In the genomic region with DNA sequence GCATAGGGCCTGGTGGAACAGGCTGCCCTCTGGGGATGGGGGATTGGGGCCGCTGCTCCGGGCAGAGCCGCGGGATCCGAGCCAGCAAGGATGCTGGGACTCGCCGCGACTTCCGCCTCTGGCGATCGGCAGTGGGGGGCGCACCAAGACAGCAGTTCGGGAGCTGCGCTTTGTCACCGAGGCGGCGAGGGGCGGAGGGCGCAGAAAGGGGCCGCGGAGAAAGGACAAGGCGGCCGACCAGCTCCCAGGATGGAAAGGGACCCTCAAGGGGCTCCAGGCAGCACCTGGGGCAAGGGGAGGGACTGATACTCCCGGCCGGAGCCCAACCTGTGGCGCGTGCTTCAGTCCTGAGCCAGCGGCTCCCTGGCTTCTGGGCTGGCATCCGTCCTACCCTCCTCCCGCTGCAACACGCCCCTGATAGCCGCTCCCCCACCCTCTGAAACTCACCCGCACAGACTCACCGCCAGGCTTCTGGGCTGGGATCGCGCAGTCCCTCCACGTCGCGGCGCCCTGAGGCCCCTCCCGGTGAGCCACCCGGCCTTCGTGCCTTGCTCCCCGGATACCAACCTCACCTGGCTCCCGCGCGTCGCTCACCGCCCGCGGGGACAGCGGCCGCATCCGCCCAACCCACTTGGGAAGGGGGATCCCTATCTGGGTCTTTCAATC, we compare ENCODE assay signal across 1 cellular context.
TF ChIP-seq lines count a peak whose summit lies in the region.

No MANE protein-coding gene starts in this region.

TF ChIP-seq in HEK293, 187 proteins besides CTCF, POLR2A, EP300 and RAD21 (continued from another document and continues in another):
- TF ChIP-seq, protein P1, sequence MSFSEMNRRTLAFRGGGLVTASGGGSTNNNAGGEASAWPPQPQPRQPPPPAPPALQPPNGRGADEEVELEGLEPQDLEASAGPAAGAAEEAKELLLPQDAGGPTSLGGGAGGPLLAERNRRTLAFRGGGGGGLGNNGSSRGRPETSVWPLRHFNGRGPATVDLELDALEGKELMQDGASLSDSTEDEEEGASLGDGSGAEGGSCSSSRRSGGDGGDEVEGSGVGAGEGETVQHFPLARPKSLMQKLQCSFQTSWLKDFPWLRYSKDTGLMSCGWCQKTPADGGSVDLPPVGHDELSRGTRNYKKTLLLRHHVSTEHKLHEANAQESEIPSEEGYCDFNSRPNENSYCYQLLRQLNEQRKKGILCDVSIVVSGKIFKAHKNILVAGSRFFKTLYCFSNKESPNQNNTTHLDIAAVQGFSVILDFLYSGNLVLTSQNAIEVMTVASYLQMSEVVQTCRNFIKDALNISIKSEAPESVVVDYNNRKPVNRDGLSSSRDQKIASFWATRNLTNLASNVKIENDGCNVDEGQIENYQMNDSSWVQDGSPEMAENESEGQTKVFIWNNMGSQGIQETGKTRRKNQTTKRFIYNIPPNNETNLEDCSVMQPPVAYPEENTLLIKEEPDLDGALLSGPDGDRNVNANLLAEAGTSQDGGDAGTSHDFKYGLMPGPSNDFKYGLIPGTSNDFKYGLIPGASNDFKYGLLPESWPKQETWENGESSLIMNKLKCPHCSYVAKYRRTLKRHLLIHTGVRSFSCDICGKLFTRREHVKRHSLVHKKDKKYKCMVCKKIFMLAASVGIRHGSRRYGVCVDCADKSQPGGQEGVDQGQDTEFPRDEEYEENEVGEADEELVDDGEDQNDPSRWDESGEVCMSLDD (tag by site-specific recombination; IDR thresholded peaks at IDR 0.05), result peak; percentile 20; the same call in 1 of the 2 replicates
- no peak for TF ChIP-seq ZNF433 (tag by site-specific recombination; IDR thresholded peaks at IDR 0.05; ENCODE audit: low read depth)
- no peak for TF ChIP-seq BCL11A (tag by site-specific recombination; IDR thresholded peaks at IDR 0.05; ENCODE audit: low read depth)
- TF ChIP-seq GLIS1 (tag by site-specific recombination; IDR thresholded peaks at IDR 0.05), result 0 out of 2 replicates have a peak, but pooled peaks have one; percentile 28
- TF ChIP-seq ZNF747 (tag by site-specific recombination; IDR thresholded peaks at IDR 0.05), result no peak
- no peak for TF ChIP-seq ZNF19 (tag by site-specific recombination; IDR thresholded peaks at IDR 0.05; ENCODE audit: low read depth)
- TF ChIP-seq ZNF184 (tag by site-specific recombination; IDR thresholded peaks at IDR 0.05), result no peak
- no peak for TF ChIP-seq ZNF548 (tag by site-specific recombination; IDR thresholded peaks at IDR 0.05)
- TF ChIP-seq ZNF174 (tag by site-specific recombination; IDR thresholded peaks at IDR 0.05), result no peak
- peak; percentile 66; the same call in 1 of the 2 replicates for TF ChIP-seq ZBTB8A (tag by site-specific recombination; IDR thresholded peaks at IDR 0.05)
- TF ChIP-seq ZNF600 (tag by site-specific recombination; IDR thresholded peaks at IDR 0.05), result no peak
- TF ChIP-seq, protein P2, sequence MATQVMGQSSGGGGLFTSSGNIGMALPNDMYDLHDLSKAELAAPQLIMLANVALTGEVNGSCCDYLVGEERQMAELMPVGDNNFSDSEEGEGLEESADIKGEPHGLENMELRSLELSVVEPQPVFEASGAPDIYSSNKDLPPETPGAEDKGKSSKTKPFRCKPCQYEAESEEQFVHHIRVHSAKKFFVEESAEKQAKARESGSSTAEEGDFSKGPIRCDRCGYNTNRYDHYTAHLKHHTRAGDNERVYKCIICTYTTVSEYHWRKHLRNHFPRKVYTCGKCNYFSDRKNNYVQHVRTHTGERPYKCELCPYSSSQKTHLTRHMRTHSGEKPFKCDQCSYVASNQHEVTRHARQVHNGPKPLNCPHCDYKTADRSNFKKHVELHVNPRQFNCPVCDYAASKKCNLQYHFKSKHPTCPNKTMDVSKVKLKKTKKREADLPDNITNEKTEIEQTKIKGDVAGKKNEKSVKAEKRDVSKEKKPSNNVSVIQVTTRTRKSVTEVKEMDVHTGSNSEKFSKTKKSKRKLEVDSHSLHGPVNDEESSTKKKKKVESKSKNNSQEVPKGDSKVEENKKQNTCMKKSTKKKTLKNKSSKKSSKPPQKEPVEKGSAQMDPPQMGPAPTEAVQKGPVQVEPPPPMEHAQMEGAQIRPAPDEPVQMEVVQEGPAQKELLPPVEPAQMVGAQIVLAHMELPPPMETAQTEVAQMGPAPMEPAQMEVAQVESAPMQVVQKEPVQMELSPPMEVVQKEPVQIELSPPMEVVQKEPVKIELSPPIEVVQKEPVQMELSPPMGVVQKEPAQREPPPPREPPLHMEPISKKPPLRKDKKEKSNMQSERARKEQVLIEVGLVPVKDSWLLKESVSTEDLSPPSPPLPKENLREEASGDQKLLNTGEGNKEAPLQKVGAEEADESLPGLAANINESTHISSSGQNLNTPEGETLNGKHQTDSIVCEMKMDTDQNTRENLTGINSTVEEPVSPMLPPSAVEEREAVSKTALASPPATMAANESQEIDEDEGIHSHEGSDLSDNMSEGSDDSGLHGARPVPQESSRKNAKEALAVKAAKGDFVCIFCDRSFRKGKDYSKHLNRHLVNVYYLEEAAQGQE (tag by site-specific recombination; IDR thresholded peaks at IDR 0.05), result no peak
- TF ChIP-seq, protein P3, sequence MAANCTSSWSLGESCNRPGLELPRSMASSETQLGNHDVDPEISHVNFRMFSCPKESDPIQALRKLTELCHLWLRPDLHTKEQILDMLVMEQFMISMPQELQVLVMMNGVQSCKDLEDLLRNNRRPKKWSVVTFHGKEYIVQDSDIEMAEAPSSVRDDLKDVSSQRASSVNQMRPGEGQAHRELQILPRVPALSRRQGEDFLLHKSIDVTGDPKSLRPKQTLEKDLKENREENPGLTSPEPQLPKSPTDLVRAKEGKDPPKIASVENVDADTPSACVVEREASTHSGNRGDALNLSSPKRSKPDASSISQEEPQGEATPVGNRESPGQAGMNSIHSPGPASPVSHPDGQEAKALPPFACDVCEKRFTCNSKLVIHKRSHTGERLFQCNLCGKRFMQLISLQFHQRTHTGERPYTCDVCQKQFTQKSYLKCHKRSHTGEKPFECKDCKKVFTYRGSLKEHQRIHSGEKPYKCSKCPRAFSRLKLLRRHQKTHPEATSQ (tag by site-specific recombination; IDR thresholded peaks at IDR 0.05), result no peak
- no peak for TF ChIP-seq ZNF521 (tag by site-specific recombination; IDR thresholded peaks at IDR 0.05)
- TF ChIP-seq ZNF629 (tag by site-specific recombination; IDR thresholded peaks at IDR 0.05), result peak; percentile 40; the same call in 1 of the 2 replicates
- peak; percentile 69; the same call in 1 of the 2 replicates for TF ChIP-seq ZEB2 (tag by site-specific recombination; IDR thresholded peaks at IDR 0.05)
- TF ChIP-seq, protein P4, sequence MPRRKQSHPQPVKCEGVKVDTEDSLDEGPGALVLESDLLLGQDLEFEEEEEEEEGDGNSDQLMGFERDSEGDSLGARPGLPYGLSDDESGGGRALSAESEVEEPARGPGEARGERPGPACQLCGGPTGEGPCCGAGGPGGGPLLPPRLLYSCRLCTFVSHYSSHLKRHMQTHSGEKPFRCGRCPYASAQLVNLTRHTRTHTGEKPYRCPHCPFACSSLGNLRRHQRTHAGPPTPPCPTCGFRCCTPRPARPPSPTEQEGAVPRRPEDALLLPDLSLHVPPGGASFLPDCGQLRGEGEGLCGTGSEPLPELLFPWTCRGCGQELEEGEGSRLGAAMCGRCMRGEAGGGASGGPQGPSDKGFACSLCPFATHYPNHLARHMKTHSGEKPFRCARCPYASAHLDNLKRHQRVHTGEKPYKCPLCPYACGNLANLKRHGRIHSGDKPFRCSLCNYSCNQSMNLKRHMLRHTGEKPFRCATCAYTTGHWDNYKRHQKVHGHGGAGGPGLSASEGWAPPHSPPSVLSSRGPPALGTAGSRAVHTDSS (tag by site-specific recombination; IDR thresholded peaks at IDR 0.05), result no peak
- peak; percentile 90 for TF ChIP-seq ZNF341 (tag by site-specific recombination; IDR thresholded peaks at IDR 0.05; ENCODE audit: low read depth)
- peak; percentile 20; the same call in 1 of the 2 replicates for TF ChIP-seq SP2 (tag by site-specific recombination; IDR thresholded peaks at IDR 0.05)
- TF ChIP-seq ZNF324 (tag by site-specific recombination; IDR thresholded peaks at IDR 0.05), result peak; percentile 54; the same call in 1 of the 2 replicates
- no peak for TF ChIP-seq ZFP3 (tag by site-specific recombination; IDR thresholded peaks at IDR 0.05; ENCODE audit: low read depth)
- TF ChIP-seq, protein P5, sequence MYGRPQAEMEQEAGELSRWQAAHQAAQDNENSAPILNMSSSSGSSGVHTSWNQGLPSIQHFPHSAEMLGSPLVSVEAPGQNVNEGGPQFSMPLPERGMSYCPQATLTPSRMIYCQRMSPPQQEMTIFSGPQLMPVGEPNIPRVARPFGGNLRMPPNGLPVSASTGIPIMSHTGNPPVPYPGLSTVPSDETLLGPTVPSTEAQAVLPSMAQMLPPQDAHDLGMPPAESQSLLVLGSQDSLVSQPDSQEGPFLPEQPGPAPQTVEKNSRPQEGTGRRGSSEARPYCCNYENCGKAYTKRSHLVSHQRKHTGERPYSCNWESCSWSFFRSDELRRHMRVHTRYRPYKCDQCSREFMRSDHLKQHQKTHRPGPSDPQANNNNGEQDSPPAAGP (tag by site-specific recombination; IDR thresholded peaks at IDR 0.05), result peak; percentile 51; the same call in 1 of the 2 replicates
- TF ChIP-seq, protein P6, sequence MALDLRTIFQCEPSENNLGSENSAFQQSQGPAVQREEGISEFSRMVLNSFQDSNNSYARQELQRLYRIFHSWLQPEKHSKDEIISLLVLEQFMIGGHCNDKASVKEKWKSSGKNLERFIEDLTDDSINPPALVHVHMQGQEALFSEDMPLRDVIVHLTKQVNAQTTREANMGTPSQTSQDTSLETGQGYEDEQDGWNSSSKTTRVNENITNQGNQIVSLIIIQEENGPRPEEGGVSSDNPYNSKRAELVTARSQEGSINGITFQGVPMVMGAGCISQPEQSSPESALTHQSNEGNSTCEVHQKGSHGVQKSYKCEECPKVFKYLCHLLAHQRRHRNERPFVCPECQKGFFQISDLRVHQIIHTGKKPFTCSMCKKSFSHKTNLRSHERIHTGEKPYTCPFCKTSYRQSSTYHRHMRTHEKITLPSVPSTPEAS (tag by site-specific recombination; IDR thresholded peaks at IDR 0.05), result 0 out of 2 replicates have a peak, but pooled peaks have one; percentile 8
- TF ChIP-seq KLF7 (tag by site-specific recombination; IDR thresholded peaks at IDR 0.05; ENCODE audit: borderline replicate concordance), result no peak
- TF ChIP-seq ZNF426 (tag by site-specific recombination; IDR thresholded peaks at IDR 0.05), result no peak
- TF ChIP-seq ZNF624 (tag by site-specific recombination; IDR thresholded peaks at IDR 0.05), result no peak
- TF ChIP-seq ZNF121 (tag by site-specific recombination; IDR thresholded peaks at IDR 0.05), result no peak
- no peak for TF ChIP-seq ZNF239 (tag by site-specific recombination; IDR thresholded peaks at IDR 0.05)
- no peak for TF ChIP-seq ZNF175 (tag by site-specific recombination; IDR thresholded peaks at IDR 0.05)
- TF ChIP-seq PRDM1 (tag by site-specific recombination; IDR thresholded peaks at IDR 0.05), result no peak
- no peak for TF ChIP-seq ZNF707 (tag by site-specific recombination; IDR thresholded peaks at IDR 0.05)
- TF ChIP-seq ZFP37 (tag by site-specific recombination; IDR thresholded peaks at IDR 0.05), result no peak
- no peak for TF ChIP-seq ZNF701 (tag by site-specific recombination; IDR thresholded peaks at IDR 0.05)
- TF ChIP-seq ZNF843 (tag by site-specific recombination; IDR thresholded peaks at IDR 0.05), result no peak
- TF ChIP-seq ZNF571 (tag by site-specific recombination; IDR thresholded peaks at IDR 0.05), result no peak
- TF ChIP-seq, protein P7, sequence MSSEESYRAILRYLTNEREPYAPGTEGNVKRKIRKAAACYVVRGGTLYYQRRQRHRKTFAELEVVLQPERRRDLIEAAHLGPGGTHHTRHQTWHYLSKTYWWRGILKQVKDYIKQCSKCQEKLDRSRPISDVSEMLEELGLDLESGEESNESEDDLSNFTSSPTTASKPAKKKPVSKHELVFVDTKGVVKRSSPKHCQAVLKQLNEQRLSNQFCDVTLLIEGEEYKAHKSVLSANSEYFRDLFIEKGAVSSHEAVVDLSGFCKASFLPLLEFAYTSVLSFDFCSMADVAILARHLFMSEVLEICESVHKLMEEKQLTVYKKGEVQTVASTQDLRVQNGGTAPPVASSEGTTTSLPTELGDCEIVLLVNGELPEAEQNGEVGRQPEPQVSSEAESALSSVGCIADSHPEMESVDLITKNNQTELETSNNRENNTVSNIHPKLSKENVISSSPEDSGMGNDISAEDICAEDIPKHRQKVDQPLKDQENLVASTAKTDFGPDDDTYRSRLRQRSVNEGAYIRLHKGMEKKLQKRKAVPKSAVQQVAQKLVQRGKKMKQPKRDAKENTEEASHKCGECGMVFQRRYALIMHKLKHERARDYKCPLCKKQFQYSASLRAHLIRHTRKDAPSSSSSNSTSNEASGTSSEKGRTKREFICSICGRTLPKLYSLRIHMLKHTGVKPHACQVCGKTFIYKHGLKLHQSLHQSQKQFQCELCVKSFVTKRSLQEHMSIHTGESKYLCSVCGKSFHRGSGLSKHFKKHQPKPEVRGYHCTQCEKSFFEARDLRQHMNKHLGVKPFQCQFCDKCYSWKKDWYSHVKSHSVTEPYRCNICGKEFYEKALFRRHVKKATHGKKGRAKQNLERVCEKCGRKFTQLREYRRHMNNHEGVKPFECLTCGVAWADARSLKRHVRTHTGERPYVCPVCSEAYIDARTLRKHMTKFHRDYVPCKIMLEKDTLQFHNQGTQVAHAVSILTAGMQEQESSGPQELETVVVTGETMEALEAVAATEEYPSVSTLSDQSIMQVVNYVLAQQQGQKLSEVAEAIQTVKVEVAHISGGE (tag by site-specific recombination; conservative IDR thresholded peaks at IDR 0.05; ENCODE audit: low read depth), result peak; percentile 48
- TF ChIP-seq, protein P8, sequence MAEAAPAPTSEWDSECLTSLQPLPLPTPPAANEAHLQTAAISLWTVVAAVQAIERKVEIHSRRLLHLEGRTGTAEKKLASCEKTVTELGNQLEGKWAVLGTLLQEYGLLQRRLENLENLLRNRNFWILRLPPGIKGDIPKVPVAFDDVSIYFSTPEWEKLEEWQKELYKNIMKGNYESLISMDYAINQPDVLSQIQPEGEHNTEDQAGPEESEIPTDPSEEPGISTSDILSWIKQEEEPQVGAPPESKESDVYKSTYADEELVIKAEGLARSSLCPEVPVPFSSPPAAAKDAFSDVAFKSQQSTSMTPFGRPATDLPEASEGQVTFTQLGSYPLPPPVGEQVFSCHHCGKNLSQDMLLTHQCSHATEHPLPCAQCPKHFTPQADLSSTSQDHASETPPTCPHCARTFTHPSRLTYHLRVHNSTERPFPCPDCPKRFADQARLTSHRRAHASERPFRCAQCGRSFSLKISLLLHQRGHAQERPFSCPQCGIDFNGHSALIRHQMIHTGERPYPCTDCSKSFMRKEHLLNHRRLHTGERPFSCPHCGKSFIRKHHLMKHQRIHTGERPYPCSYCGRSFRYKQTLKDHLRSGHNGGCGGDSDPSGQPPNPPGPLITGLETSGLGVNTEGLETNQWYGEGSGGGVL (tag by site-specific recombination; IDR thresholded peaks at IDR 0.05), result peak; percentile 8; the same call in 1 of the 2 replicates
- no peak for TF ChIP-seq ZNF354C (tag by site-specific recombination; IDR thresholded peaks at IDR 0.05; ENCODE audit: borderline replicate concordance, low read depth)
- no peak for TF ChIP-seq ZNF514 (tag by site-specific recombination; IDR thresholded peaks at IDR 0.05)
- TF ChIP-seq, protein P9, sequence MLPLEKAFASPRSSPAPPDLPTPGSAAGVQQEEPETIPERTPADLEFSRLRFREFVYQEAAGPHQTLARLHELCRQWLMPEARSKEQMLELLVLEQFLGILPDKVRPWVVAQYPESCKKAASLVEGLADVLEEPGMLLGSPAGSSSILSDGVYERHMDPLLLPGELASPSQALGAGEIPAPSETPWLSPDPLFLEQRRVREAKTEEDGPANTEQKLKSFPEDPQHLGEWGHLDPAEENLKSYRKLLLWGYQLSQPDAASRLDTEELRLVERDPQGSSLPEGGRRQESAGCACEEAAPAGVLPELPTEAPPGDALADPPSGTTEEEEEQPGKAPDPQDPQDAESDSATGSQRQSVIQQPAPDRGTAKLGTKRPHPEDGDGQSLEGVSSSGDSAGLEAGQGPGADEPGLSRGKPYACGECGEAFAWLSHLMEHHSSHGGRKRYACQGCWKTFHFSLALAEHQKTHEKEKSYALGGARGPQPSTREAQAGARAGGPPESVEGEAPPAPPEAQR (tag by site-specific recombination; IDR thresholded peaks at IDR 0.05), result no peak
